ENCODE assay signal across 29 cellular contexts in the genomic region with DNA sequence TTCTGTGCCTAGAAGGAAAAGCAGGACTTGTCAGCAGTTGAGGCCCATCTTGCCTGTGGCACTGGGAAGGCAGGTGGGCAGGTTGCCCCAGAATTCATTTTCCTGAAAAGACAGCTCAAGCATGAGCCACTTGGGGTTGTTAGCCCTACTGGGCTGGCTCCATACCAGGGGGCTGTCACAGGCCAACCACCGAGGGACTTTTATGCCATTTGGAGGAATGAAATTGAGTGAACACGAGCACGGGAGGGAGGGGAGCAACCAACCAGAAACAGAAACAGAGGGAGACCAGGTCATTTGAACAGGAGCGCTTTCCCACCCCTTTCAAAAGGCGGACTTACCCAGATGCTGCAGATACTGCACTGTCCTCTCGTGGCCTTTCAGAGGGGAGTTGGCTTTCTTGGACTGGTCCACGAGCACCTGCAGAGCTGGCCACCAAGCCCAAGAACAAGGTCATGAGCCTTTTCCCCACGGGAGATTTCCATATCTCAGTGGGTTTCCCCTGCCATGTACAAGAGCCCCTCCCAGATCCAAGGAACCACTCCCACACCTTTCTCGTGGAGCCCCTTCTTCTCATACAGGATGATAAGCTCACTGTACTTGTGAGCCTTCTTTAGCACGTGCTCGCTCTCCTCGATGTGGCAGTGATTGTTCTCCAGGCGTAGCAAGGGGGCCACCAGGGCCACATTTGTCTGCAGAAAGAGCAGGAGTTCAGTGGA. TPM values are rescaled to one million over a fixed set of nuclear protein-coding genes. Genes with fewer than 3 reads are reported as not detected.
"Had no signal": no experiment of that assay in that cellular context is flagged by ENCODE, and none has a peak within 500 bp of the region (broad histone marks: within the 10 kb centered on the region; RNA-seq: fewer than 3 reads in every experiment).

No MANE protein-coding gene starts in this region.

- H3K4me1 ChIP-seq: body of pancreas, breast epithelium, SJCRH30 had no signal

- H3K9me3 ChIP-seq: adrenal gland, body of pancreas, breast epithelium, SJCRH30 had no signal

- H3K4me3 ChIP-seq: adrenal gland, body of pancreas, breast epithelium, K562, SJCRH30, SK-N-MC had no signal

- H3K27me3 Mint-ChIP-seq: activated CD4-positive, alpha-beta T cell treated with anti-CD3 and anti-CD28 coated beads, Interleukin-2, amount 10 ng/mL, durations not matched to agents 24 days and 14 days; activated T-helper 17 cell treated with anti-CD3 and anti-CD28 coated beads, Interleukin-2, amount 50 U/mL, for 72 hours had no signal

- H3K4me1 Mint-ChIP-seq: activated T-helper 17 cell treated with anti-CD3 and anti-CD28 coated beads, Interleukin-2, amount 50 U/mL, for 72 hours had no signal

- H3K27ac Mint-ChIP-seq: activated CD4-positive, alpha-beta T cell treated with anti-CD3 and anti-CD28 coated beads, Interleukin-2, amount 10 ng/mL, durations not matched to agents 24 days and 14 days; T-helper 2 cell treated with Interferon-gamma antibody and Interleukin-4, amounts not matched to agents 5 μg/mL and 100 μg/mL, for 36 hours had no signal

- ATAC-seq: activated naive CD4-positive, alpha-beta T cell treated with anti-CD3 and anti-CD28 coated beads, Interleukin-2, amount 50 U/mL, for 72 hours; activated T-helper 17 cell treated with anti-CD3 and anti-CD28 coated beads, Interleukin-2, amount 50 U/mL, for 72 hours; body of pancreas; K562; Panc1 had no signal

- H3K9me3 Mint-ChIP-seq: activated CD4-positive, alpha-beta T cell treated with anti-CD3 and anti-CD28 coated beads, Interleukin-2, amount 10 ng/mL, durations not matched to agents 24 days and 14 days; activated naive CD4-positive, alpha-beta T cell treated with anti-CD3 and anti-CD28 coated beads, Interleukin-2, amount 50 U/mL, for 72 hours; activated T-helper 17 cell treated with anti-CD3 and anti-CD28 coated beads, Interleukin-2, amount 50 U/mL, for 72 hours; T-helper 2 cell treated with Interferon-gamma antibody and Interleukin-4, amounts not matched to agents 5 μg/mL and 100 μg/mL, for 36 hours had no signal

- H3K27me3 ChIP-seq: adrenal gland, body of pancreas, breast epithelium, SJCRH30 had no signal

- H3K4me3 Mint-ChIP-seq: activated CD4-positive, alpha-beta T cell treated with anti-CD3 and anti-CD28 coated beads, Interleukin-2, amount 10 ng/mL, durations not matched to agents 24 days and 14 days; activated T-helper 17 cell treated with anti-CD3 and anti-CD28 coated beads, Interleukin-2, amount 50 U/mL, for 72 hours; T-helper 2 cell treated with Interferon-gamma antibody and Interleukin-4, amounts not matched to agents 5 μg/mL and 100 μg/mL, for 36 hours had no signal

- H3K27ac ChIP-seq: adrenal gland, body of pancreas, breast epithelium, SJCRH30, SK-N-MC had no signal

- DNase-seq: activated CD4-positive, alpha-beta T cell treated with anti-CD3 and anti-CD28 coated beads, Interleukin-2, amount 10 ng/mL, durations not matched to agents 24 days and 14 days; activated CD4-positive, alpha-beta T cell treated with anti-CD3 and anti-CD28 coated beads, Interleukin-2, amount 50 U/mL, for 4 hours; activated effector memory CD4-positive, alpha-beta T cell treated with anti-CD3 and anti-CD28 coated beads, Interleukin-2, amount 50 U/mL, for 16 hours; activated naive CD4-positive, alpha-beta T cell treated with Interleukin-2 at 50 U/mL for 16 hours; activated T-cell treated with anti-CD3 and anti-CD28 coated beads for 4 hours; activated T-cell treated with anti-CD3 and anti-CD28 coated beads, Interleukin-2, amount 50 U/mL, for 48 hours; body of pancreas; caudate nucleus; cerebellar nuclear complex; NCI-H1105; NCI-H1417 treated with DMSO at 0.1 percent for 48 hours; NCI-H1930; NCI-H2081 treated with DMSO at 0.1 percent for 48 hours; NCI-H345; NCI-H524 treated with DMSO at 0.1 percent for 48 hours; SHP77; SJCRH30 had no signal

RNA-seq across cellular contexts. Expression of a gene that starts 9.9 kb away (rescaled TPM):
- total RNA-seq: activated CD4-positive, alpha-beta T cell treated with anti-CD3 and anti-CD28 coated beads, Interleukin-2, amount 10 ng/mL, durations not matched to agents 24 days and 14 days; activated naive CD4-positive, alpha-beta T cell treated with anti-CD3 and anti-CD28 coated beads, Interleukin-2, amount 50 U/mL, for 72 hours; activated T-helper 17 cell treated with anti-CD3 and anti-CD28 coated beads, Interleukin-2, amount 50 U/mL, for 72 hours; M059J; NCI-H460; RPMI7951; SJCRH30; T-helper 1 cell treated with Interleukin-12 subunit alpha and Interleukin-12 subunit beta and Interleukin-4 antibody, amounts not matched to agents 30 ng/mL and 1 ng/mL, for 36 hours had no signal
- polyA plus RNA-seq: K562 had no signal
